1 cellular context compared by ENCODE assay signal in genomic region chr9:5748438-5748837, GRCh38.
TF ChIP-seq lines count a peak whose summit lies in the region.

No MANE protein-coding gene starts in this region.

TF ChIP-seq in HepG2, 621 proteins besides CTCF, POLR2A, EP300 and RAD21 (continued from another document):
- TF ChIP-seq ZHX2 (IDR thresholded peaks at IDR 0.05; ENCODE audit: low read depth) = no peak
- no peak for TF ChIP-seq ZHX2 (CRISPR knock-in tag; IDR thresholded peaks at IDR 0.05; ENCODE audit: borderline replicate concordance)
- TF ChIP-seq CREB1 (IDR thresholded peaks at IDR 0.05) = no peak
- no peak for TF ChIP-seq CREB1 (CRISPR knock-in tag; IDR thresholded peaks at IDR 0.05)
- no peak for TF ChIP-seq FOXM1 (CRISPR knock-in tag; IDR thresholded peaks at IDR 0.05)
- no peak for TF ChIP-seq NFYC (CRISPR knock-in tag; IDR thresholded peaks at IDR 0.05)
- no peak for TF ChIP-seq ZNF616 (CRISPR knock-in tag; IDR thresholded peaks at IDR 0.05; ENCODE audit: low read depth)
- no peak for TF ChIP-seq THAP8 (CRISPR knock-in tag; IDR thresholded peaks at IDR 0.05; ENCODE audit: borderline replicate concordance)
- TF ChIP-seq ZNF326 (CRISPR knock-in tag; IDR thresholded peaks at IDR 0.05; ENCODE audit: borderline replicate concordance) = no peak
TF ChIP-seq in HepG2: peak in this region for 0.
